Comparison of ENCODE assay signal across 17 cellular contexts in the genomic region with DNA sequence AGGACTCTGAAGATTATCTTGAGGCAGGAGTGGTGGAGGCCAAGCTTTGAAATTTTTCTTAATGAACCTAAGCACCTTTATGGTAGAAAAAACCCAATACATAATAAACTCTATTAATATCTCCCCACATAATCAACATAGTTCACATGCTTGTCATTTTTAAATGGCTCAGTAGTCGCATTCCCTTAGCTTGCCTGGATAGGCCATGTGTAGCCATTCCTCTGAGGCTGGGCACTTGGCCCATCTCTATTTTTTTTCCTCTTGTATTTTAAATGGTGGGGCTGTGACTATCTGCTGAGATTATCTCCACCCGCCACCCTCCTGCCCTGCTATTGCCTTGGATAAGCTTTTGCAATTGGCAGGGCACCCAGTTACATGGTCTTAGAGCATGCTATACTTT.
DNase-seq lines count a peak whose midpoint lies in the region; ATAC-seq, FAIRE-seq and TF ChIP-seq lines count a peak whose summit lies in the region.
"Had no signal": no experiment of that assay in that cellular context is flagged by ENCODE, and none has a peak within 500 bp of the region (broad histone marks: within the 10 kb centered on the region; RNA-seq: fewer than 3 reads in every experiment).

No MANE protein-coding gene starts in this region.

- H3K4me1 Mint-ChIP-seq in nephron: peaks cover 73% of the 10 kb centered on the region
- H3K4me1 Mint-ChIP-seq: stimulated activated naive CD8-positive, alpha-beta T cell treated with anti-CD3 and anti-CD28 coated beads, Interleukin-15, amount 100 ng/mL, for 72 hours had no signal

- no peak for ATAC-seq in GM19463 (IDR thresholded peaks at IDR 0.05; ENCODE audit: unreplicated experiment)
- ATAC-seq: activated CD8-positive, alpha-beta T cell treated with anti-CD3 and anti-CD28 coated beads, Interleukin-2, amount 10 ng/mL, durations not matched to agents 7 days and 5 days; natural killer cell treated with Interleukin-12 subunit alpha and Interleukin-12 subunit beta and Interleukin-15 and Interleukin-18, amount 100 ng/mL, for 72 hours had no signal

- no peak overlapping the region for H3K4me3 ChIP-seq in AG10803 (ENCODE audit: low read length)
- H3K4me3 ChIP-seq: skin epidermis had no signal

- H3K4me3 Mint-ChIP-seq in nephron: no peak overlapping the region
- H3K4me3 Mint-ChIP-seq: activated CD8-positive, alpha-beta T cell treated with anti-CD3 and anti-CD28 coated beads, Interleukin-2, amount 10 ng/mL, durations not matched to agents 7 days and 5 days; natural killer cell treated with Interleukin-12 subunit alpha and Interleukin-12 subunit beta and Interleukin-15 and Interleukin-18, amount 100 ng/mL, for 72 hours; stimulated activated naive CD8-positive, alpha-beta T cell treated with anti-CD3 and anti-CD28 coated beads, Interleukin-15, amount 100 ng/mL, for 72 hours had no signal

- peaks cover 10% of the 10 kb centered on the region for H3K36me3 Mint-ChIP-seq in nephron (ENCODE audit: low read depth)
- H3K36me3 Mint-ChIP-seq: natural killer cell treated with Interleukin-12 subunit alpha and Interleukin-12 subunit beta and Interleukin-15 and Interleukin-18, amount 100 ng/mL, for 72 hours had no signal

- DNase-seq in AG10803 (ENCODE audit: low read depth) (peak; percentile 88), RCC 7860 (ENCODE audit: low spot score) (peak; percentile 47), fibroblast of peridontal ligament (ENCODE audit: extremely low read depth) (peak; percentile 42), NCI-H2029 (lab: John Stamatoyannopoulos, UW) (no peak), NCI-H524 treated with DMSO at 0.1 percent for 48 hours (lab: John Stamatoyannopoulos, UW) (no peak), NCI-H2081 treated with DMSO at 0.1 percent for 48 hours (lab: John Stamatoyannopoulos, UW) (no peak)
- DNase-seq: activated CD8-positive, alpha-beta T cell treated with anti-CD3 and anti-CD28 coated beads, Interleukin-2, amount 10 ng/mL, durations not matched to agents 7 days and 5 days; activated effector memory CD4-positive, alpha-beta T cell treated with Interleukin-2 at 50 U/mL for 16 hours; HCEC 1CT; hippocampal formation; NCI-H1694 treated with DMSO at 0.1 percent for 48 hours; SHP77; stimulated activated naive CD8-positive, alpha-beta T cell treated with anti-CD3 and anti-CD28 coated beads, Interleukin-15, amount 100 ng/mL, for 72 hours had no signal

- TF ChIP-seq CTCF in AG10803 (conservative IDR thresholded peaks at IDR 0.05; ENCODE audit: low read length) (no peak), nephron (IDR thresholded peaks at IDR 0.05; ENCODE audit: unreplicated experiment in 3 of 3) (no peak)

- peaks cover 15% of the 10 kb centered on the region for H3K9me3 Mint-ChIP-seq in nephron
- H3K9me3 Mint-ChIP-seq: natural killer cell treated with Interleukin-12 subunit alpha and Interleukin-12 subunit beta and Interleukin-15 and Interleukin-18, amount 100 ng/mL, for 72 hours; stimulated activated naive CD8-positive, alpha-beta T cell treated with anti-CD3 and anti-CD28 coated beads, Interleukin-15, amount 100 ng/mL, for 72 hours had no signal

- peak; percentile 8 for FAIRE-seq in RCC 7860 (lab: Jason Lieb, UNC)

- peak overlapping the region in 2 of 3 experiments; percentile 36 to 78 for H3K27ac Mint-ChIP-seq in nephron
- H3K27ac Mint-ChIP-seq: activated CD8-positive, alpha-beta T cell treated with anti-CD3 and anti-CD28 coated beads, Interleukin-2, amount 10 ng/mL, durations not matched to agents 7 days and 5 days; natural killer cell treated with Interleukin-12 subunit alpha and Interleukin-12 subunit beta and Interleukin-15 and Interleukin-18, amount 100 ng/mL, for 72 hours had no signal

- no peaks in the 10 kb centered on the region for H3K27me3 Mint-ChIP-seq in nephron (ENCODE audit: low read depth)

Comparison
In these comparisons a context has a peak if more than half of its experiments do, and no peak if none do; other contexts are left out.
1. DNase-seq: peak in AG10803 (single experiment), RCC 7860 (single experiment) and fibroblast of peridontal ligament (single experiment); none in NCI-H2029 (single experiment), NCI-H524 treated with DMSO at 0.1 percent for 48 hours (single experiment) and NCI-H2081 treated with DMSO at 0.1 percent for 48 hours (single experiment).